26 cellular contexts compared by ENCODE assay signal in the genomic region with DNA sequence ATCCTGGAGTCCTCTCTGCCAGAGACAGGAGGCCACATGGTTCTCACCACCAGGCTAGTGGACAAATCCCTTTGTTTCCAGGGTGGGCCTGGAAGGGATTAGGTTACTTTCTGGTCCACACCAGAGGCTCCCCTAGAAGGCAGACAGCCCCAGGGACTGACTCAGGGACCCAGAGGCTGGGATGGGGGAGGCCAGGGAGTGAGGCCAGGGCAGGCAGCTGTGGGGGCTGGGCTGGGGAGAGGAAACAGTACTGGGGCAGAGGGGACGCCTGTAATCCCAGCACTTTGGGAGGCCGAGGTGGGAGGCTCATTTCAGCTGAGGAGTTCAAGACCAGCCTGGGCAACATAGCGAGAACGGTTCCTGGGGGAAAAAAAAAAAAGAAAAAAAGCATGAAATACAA.
DNase-seq lines count a peak whose midpoint lies in the region; ATAC-seq, FAIRE-seq and TF ChIP-seq lines count a peak whose summit lies in the region.
"Had no signal": no experiment of that assay in that cellular context is flagged by ENCODE, and none has a peak within 500 bp of the region (broad histone marks: within the 10 kb centered on the region; RNA-seq: fewer than 3 reads in every experiment).

No MANE protein-coding gene starts in this region.

- no peak overlapping the region for H3K4ac ChIP-seq in H1 (replicated peaks; ENCODE audit: insufficient read length, low read depth, low read length)

- H3K27me3 Mint-ChIP-seq in nephron progenitor cell (ENCODE audit: low read depth, poor library complexity): peaks cover 64% of the 10 kb centered on the region

- peaks cover 42% of the 10 kb centered on the region for H3K4me1 Mint-ChIP-seq in nephron progenitor cell

- no peak overlapping the region for H2BK20ac ChIP-seq in H1 (ENCODE audit: low read length)

- TF ChIP-seq CTCF in HepG2 (CRISPR knock-in tag; IDR thresholded peaks at IDR 0.05) (no peak), right lobe of liver (IDR thresholded peaks at IDR 0.05) (no peak), H1 (IDR thresholded peaks at IDR 0.05; ENCODE audit: control extremely low read depth in 1 of 3, insufficient read depth in 1 of 3, low read depth in 1 of 3, low read length in 3 of 3) (no peak), nephron progenitor cell (IDR thresholded peaks at IDR 0.05) (no peak)

- no peaks in the 10 kb centered on the region for H3K79me1 ChIP-seq in H1 (ENCODE audit: low read depth, low read length)

- TF ChIP-seq POLR2A in HepG2 (IDR thresholded peaks at IDR 0.05; ENCODE audit: insufficient read depth in 1 of 2, low read depth in 2 of 2, low read length in 2 of 2) (no peak), right lobe of liver (IDR thresholded peaks at IDR 0.05) (no peak), H1 (IDR thresholded peaks at IDR 0.05; ENCODE audit: control extremely low read depth in 1 of 2, low read depth in 2 of 2, low read length in 2 of 2) (no peak), erythroblast (IDR thresholded peaks at IDR 0.05; ENCODE audit: low read length) (no peak)

- H3K4me1 ChIP-seq in HepG2 (ENCODE audit: insufficient read depth, low read length) (peaks cover 54% of the 10 kb centered on the region), right lobe of liver (peaks cover 0 to 30% (median 3%) of the 10 kb centered on the region in 4 donors), H1 (replicated peaks in 1 of 4; ENCODE audit: control insufficient read depth in 3 of 4, insufficient read depth in 4 of 4, low read length in 3 of 4) (peaks cover 8 to 14% (median 11%) of the 10 kb centered on the region in 4 experiments; a peak in 5 of 7 replicates)
- H3K4me1 ChIP-seq: SJSA1 had no signal

- no peaks in the 10 kb centered on the region for H3K9me3 ChIP-seq in HepG2 (ENCODE audit: low read length)
- no peaks in the 10 kb centered on the region for H3K9me3 ChIP-seq in right lobe of liver
- H3K9me3 ChIP-seq in H1 (ENCODE audit: insufficient read depth in 2 of 2, low read depth in 1 of 2, low read length in 1 of 2): no peaks in the 10 kb centered on the region
- H3K9me3 ChIP-seq: SJSA1 had no signal

- H3K27ac ChIP-seq in HepG2 (ENCODE audit: extremely low read length, insufficient read depth, low read length) (peak overlapping the region; percentile 62), right lobe of liver (no peak overlapping the region), H1 (ENCODE audit: low read depth, low read length) (no peak overlapping the region)
- H3K27ac ChIP-seq: 22Rv1, C4-2B, KMS-11, SJSA1 had no signal

- H3K36me3 Mint-ChIP-seq in nephron progenitor cell (ENCODE audit: low read depth): no peaks in the 10 kb centered on the region

- H3K27ac Mint-ChIP-seq in nephron progenitor cell: no peak overlapping the region
- H3K27ac Mint-ChIP-seq: CD8-positive, alpha-beta memory T cell; HFFc6 had no signal

- peak overlapping the region; percentile 32 for H2AFZ ChIP-seq in HepG2 (ENCODE audit: low read length)
- H2AFZ ChIP-seq in H1 (ENCODE audit: low read length): no peak overlapping the region

- no peak overlapping the region; the same call in 1 of the 2 replicates for H2AK5ac ChIP-seq in H1 (ENCODE audit: low read depth, low read length)

- H3K14ac ChIP-seq in H1 (ENCODE audit: insufficient read length): no peak overlapping the region

- peaks cover 16% of the 10 kb centered on the region for H3K9me3 Mint-ChIP-seq in nephron progenitor cell
- H3K9me3 Mint-ChIP-seq: CD8-positive, alpha-beta memory T cell; HFFc6 had no signal

- FAIRE-seq in HepG2 (lab: Jason Lieb, UNC) (no peak), H1 (lab: Jason Lieb, UNC) (no peak)
- FAIRE-seq: D721Med, RCC 7860 had no signal

- no peaks in the 10 kb centered on the region for H4K20me1 ChIP-seq in HepG2 (ENCODE audit: insufficient read depth, low read length)
- no peaks in the 10 kb centered on the region for H4K20me1 ChIP-seq in H1 (replicated peaks in 1 of 2; ENCODE audit: control insufficient read depth in 1 of 2, insufficient read depth in 2 of 2, low read length in 2 of 2)

- H2BK15ac ChIP-seq in H1 (ENCODE audit: low read length): no peak overlapping the region

- H3K36me3 ChIP-seq in HepG2 (replicated peaks in 1 of 2; ENCODE audit: control insufficient read depth in 1 of 2, insufficient read depth in 2 of 2, low read length in 2 of 2): no peaks in the 10 kb centered on the region
- no peaks in the 10 kb centered on the region for H3K36me3 ChIP-seq in right lobe of liver
- no peaks in the 10 kb centered on the region for H3K36me3 ChIP-seq in H1 (ENCODE audit: control insufficient read depth in 2 of 4, insufficient read depth in 4 of 4, low read length in 3 of 4)
- H3K36me3 ChIP-seq: SJSA1 had no signal

- H2BK120ac ChIP-seq in H1 (replicated peaks; ENCODE audit: low read depth, low read length): no peak overlapping the region

- CTCF ChIA-PET in HepG2 (lab: Yijun Ruan, JAX; ENCODE audit: low intra/inter-chr PET ratio, low total read pairs): no interaction called here
- CTCF ChIA-PET in H1 (lab: Charles Lee; ENCODE audit: partially characterized antibody): interaction anchor here (0.7 to 3.9 kb wide), 5 partner anchors 16 to 94 kb away, joined by 3 to 34 read pairs (median 5); no protein-coding TSS in a partner anchor

- H3K23me2 ChIP-seq in H1 (ENCODE audit: low read depth, low read length): peaks cover 9% of the 10 kb centered on the region; the same call in 1 of the 2 replicates

- intact Hi-C loops in HepG2 (cut with micrococcal nuclease; ENCODE audit: unreplicated experiment): loop anchor here (5.0 kb wide), 2 partner anchors 86 to 104 kb away; no protein-coding TSS in a partner anchor
- intact Hi-C loops in right lobe of liver (cut with DNase I): loop anchor here (10.0 kb wide), 1 partner anchor 83 kb away; no protein-coding TSS in a partner anchor
- intact Hi-C loops in Right ventricle myocardium inferior (cut with DNase I): loop anchor here (5.0 kb wide), 1 partner anchor 81 kb away; no protein-coding TSS in a partner anchor

- H4K8ac ChIP-seq in H1 (ENCODE audit: extremely low read depth, insufficient read depth, low read length): no peak overlapping the region

- peak overlapping the region; percentile 87; the same call in 1 of the 2 replicates for H2BK12ac ChIP-seq in H1 (ENCODE audit: low read depth, low read length)

- no peak overlapping the region for H3K23ac ChIP-seq in H1 (ENCODE audit: insufficient read length)

- H4K5ac ChIP-seq in H1 (ENCODE audit: insufficient read length, low read depth, low read length): no peak overlapping the region

- H3K4me3 ChIP-seq in HepG2 (replicated peaks in 1 of 3; ENCODE audit: insufficient read depth in 1 of 3, low read depth in 2 of 3, low read length in 3 of 3) (peak overlapping the region in 1 of 3 experiments; percentile 51; a peak in 2 of 6 replicates), right lobe of liver (no peak overlapping the region), H1 (ENCODE audit: extremely low read depth in 1 of 4, insufficient read depth in 2 of 4, low read depth in 3 of 4, low read length in 4 of 4) (no peak overlapping the region)
- H3K4me3 ChIP-seq: SJSA1 had no signal

- in situ Hi-C loops in HepG2 (cut with HindIII; ENCODE audit: extremely low pct_ligation_motif_present, low pct_unique_long_range_greater_than_20kb): no loop called here

- no peak overlapping the region for H2BK5ac ChIP-seq in H1 (ENCODE audit: low read depth, low read length)

- peak overlapping the region; percentile 65 for H3K4me3 Mint-ChIP-seq in nephron progenitor cell

- DNase-seq in HepG2 (ENCODE audit: low spot score): no peak
- DNase-seq in right lobe of liver: no peak
- DNase-seq in H1 (ENCODE audit: low read depth in 1 of 2, low spot score in 2 of 2): no peak
- no peak for DNase-seq in nephron progenitor cell
- DNase-seq in erythroblast (lab: John Stamatoyannopoulos, UW): no peak
- DNase-seq in Right ventricle myocardium inferior (ENCODE audit: missing footprints): no peak
- no peak for DNase-seq in cortex of kidney (lab: John Stamatoyannopoulos, UW)
- DNase-seq: CD8-positive, alpha-beta memory T cell; DMS53; GDM1; H7; HFFc6; IMR-90; NCI-H1105 treated with DMSO at 0.1 percent for 48 hours; NCI-H2029 treated with DMSO at 0.1 percent for 48 hours; NCI-H2171; NCI-H345; NCI-H524; NCI-H82 had no signal

- ATAC-seq in HepG2: no peak; the same call in 2 of the 3 replicates
- ATAC-seq in right lobe of liver: no peak
- no peak for ATAC-seq in HG02973 (IDR thresholded peaks at IDR 0.05; ENCODE audit: unreplicated experiment)
- ATAC-seq in Right ventricle myocardium inferior: no peak

- H3K27me3 ChIP-seq in HepG2 (ENCODE audit: control insufficient read depth in 1 of 2, insufficient read depth in 2 of 2, low read length in 2 of 2) (no peaks in the 10 kb centered on the region), right lobe of liver (no peaks in the 10 kb centered on the region), H1 (replicated peaks in 1 of 4; ENCODE audit: control insufficient read depth in 3 of 4, extremely low read depth in 1 of 4, insufficient read depth in 3 of 4, low read length in 3 of 4) (peaks cover 1 to 22% (median 19%) of the 10 kb centered on the region in 4 experiments)
- H3K27me3 ChIP-seq: SJSA1 had no signal

- WGBS in HepG2 (ENCODE audit: low lambda C conversion rate): 59% methylated on average over 4 of the region's 4 CpGs
- 77% methylated on average over 3 of the region's 4 CpGs for WGBS in right lobe of liver (ENCODE audit: insufficient coverage, low coverage, low lambda C conversion rate, missing lambda C conversion rate)
- no CpG with 5 or more reads among the region's 4 CpGs for WGBS in H1 (ENCODE audit: extremely low coverage in 1 of 2, insufficient coverage in 1 of 2, insufficient read length in 1 of 2, insufficient replicate concordance in 2 of 2, low coverage in 1 of 2, low lambda C conversion rate in 2 of 2, missing lambda C conversion rate in 1 of 2), 2 experiments

- H3K18ac ChIP-seq in H1 (ENCODE audit: extremely low read depth, low read length): no peak overlapping the region

- no peaks in the 10 kb centered on the region for H3K79me2 ChIP-seq in HepG2 (ENCODE audit: insufficient read depth, low read length)
- H3K79me2 ChIP-seq in H1 (ENCODE audit: control insufficient read depth in 1 of 2, insufficient read depth in 2 of 2, low read length in 2 of 2): no peaks in the 10 kb centered on the region

- H3K56ac ChIP-seq in H1 (replicated peaks; ENCODE audit: insufficient read length, low read depth, low read length): no peak overlapping the region

- POLR2A ChIA-PET in HepG2 (lab: Yijun Ruan, JAX) (interaction anchor here (1.2 kb wide), 1 partner anchor 17 kb away, joined by 3 read pairs; no protein-coding TSS in a partner anchor), H1 (lab: Charles Lee; ENCODE audit: partially characterized antibody) (interaction anchor here (2.3 kb wide), 1 partner anchor 146 kb away, joined by 7 read pairs; the partner anchor contains the start of gene EIF5)

- TF ChIP-seq RAD21 in HepG2 (CRISPR knock-in tag; IDR thresholded peaks at IDR 0.05) (no peak), H1 (IDR thresholded peaks at IDR 0.05 in 1 of 2, conservative IDR thresholded peaks at IDR 0.05 in 1 of 2; ENCODE audit: low read depth in 2 of 2, low read length in 2 of 2) (no peak)

- BruUV-seq in HepG2 (replicated peaks; lab: Mats Ljungman, UMichigan): no TSS peak

- TF ChIP-seq EP300 in HepG2 (IDR thresholded peaks at IDR 0.05; ENCODE audit: low read depth in 2 of 2, low read length in 2 of 2) (no peak), HepG2 (CRISPR knock-in tag; IDR thresholded peaks at IDR 0.05; ENCODE audit: borderline replicate concordance) (no peak), H1 (IDR thresholded peaks at IDR 0.05; ENCODE audit: borderline replicate concordance in 1 of 2, low read depth in 2 of 2, low read length in 2 of 2) (no peak)

- peak overlapping the region; percentile 22 for H4K91ac ChIP-seq in H1 (replicated peaks; ENCODE audit: insufficient read length, low read length)

- H3K9ac ChIP-seq in HepG2 (ENCODE audit: insufficient read depth, low read depth, low read length) (no peak overlapping the region; the same call in 1 of the 2 replicates), H1 (replicated peaks in 1 of 4; ENCODE audit: extremely low read depth in 1 of 4, low read depth in 3 of 4, low read length in 3 of 4) (no peak overlapping the region)
- H3K9ac ChIP-seq: KMS-11 had no signal

- peak overlapping the region; percentile 77 for H3K4me2 ChIP-seq in HepG2 (ENCODE audit: low read depth, low read length)
- peak overlapping the region in 1 of 2 experiments; percentile 88; a peak in 1 of 4 replicates for H3K4me2 ChIP-seq in H1 (ENCODE audit: insufficient read depth in 1 of 2, low read depth in 2 of 2, low read length in 2 of 2)
- H3K4me2 ChIP-seq: KMS-11 had no signal
